Comparison of ENCODE assay signal across 18 cellular contexts in the genomic region with DNA sequence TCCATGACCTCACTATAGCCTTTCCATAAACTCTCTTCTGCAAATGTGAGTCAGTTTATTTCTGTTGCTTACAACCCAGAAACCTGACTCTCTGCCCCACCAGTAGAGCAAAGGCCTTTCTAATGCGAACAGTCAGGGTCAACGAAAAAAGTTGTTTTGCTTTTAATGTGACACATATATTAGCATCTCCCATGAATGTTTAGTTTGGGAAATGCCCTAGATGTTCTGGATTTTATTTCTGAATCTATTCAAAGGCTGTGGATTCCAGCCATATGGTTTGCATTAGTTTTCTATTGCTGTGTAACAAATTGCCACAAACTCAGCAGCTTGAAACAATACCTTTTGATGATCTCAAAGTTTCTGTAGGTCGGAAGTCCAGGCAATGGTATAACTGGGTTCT.
A peak's percentile ranks its signal among the peaks of the same experiment; 100 is the strongest.
DNase-seq lines count a peak whose midpoint lies in the region; ATAC-seq, FAIRE-seq and TF ChIP-seq lines count a peak whose summit lies in the region.
"Had no signal": no experiment of that assay in that cellular context is flagged by ENCODE, and none has a peak within 500 bp of the region (broad histone marks: within the 10 kb centered on the region; RNA-seq: fewer than 3 reads in every experiment).

No MANE protein-coding gene starts in this region.

- no peaks in the 10 kb centered on the region for H4K20me1 ChIP-seq in HCT116 (ENCODE audit: insufficient read depth)
- H4K20me1 ChIP-seq in astrocyte (ENCODE audit: insufficient read depth, low read length) = no peaks in the 10 kb centered on the region

- intact Hi-C loops in HCT116 (cut with micrococcal nuclease) = loop anchor here (2.0 to 10.0 kb wide), 4 partner anchors 193 to 666 kb away; partner anchors contain the start of genes GNA14 and GNAQ

- TF ChIP-seq POLR2A in HCT116 (IDR thresholded peaks at IDR 0.05; ENCODE audit: borderline replicate concordance, extremely low read depth, insufficient read depth, insufficient read length) = no peak

- peaks cover 2% of the 10 kb centered on the region for H3K36me3 Mint-ChIP-seq in astrocyte (ENCODE audit: low read depth, unreplicated experiment)
- H3K36me3 Mint-ChIP-seq in activated CD8-positive, alpha-beta T cell treated with anti-CD3 and anti-CD28 coated beads, Interleukin-2, amount 10 ng/mL, durations not matched to agents 7 days and 5 days (ENCODE audit: low read depth) = no peaks in the 10 kb centered on the region
- H3K36me3 Mint-ChIP-seq: CD8-positive, alpha-beta memory T cell; stimulated activated memory B cell treated with anti-CD40 and anti-IgM and Interleukin-4, amounts not matched to agents 10 μg/mL and 1 μg/mL and 100 μg/mL, for 72 hours had no signal

- RAD21 ChIA-PET in HCT116 (lab: Charles Lee; ENCODE audit: low non-redundant PET in 1 of 2, low total read pairs in 2 of 2, uncharacterized antibody in 2 of 2, unreplicated experiment in 2 of 2) = no interaction called here

- TF ChIP-seq CTCF in AG04450 (IDR thresholded peaks at IDR 0.05; ENCODE audit: low read depth, low read length) (no peak), HCT116 (IDR thresholded peaks at IDR 0.05 in 2 of 3, conservative IDR thresholded peaks at IDR 0.05 in 1 of 3; ENCODE audit: borderline replicate concordance in 1 of 3, insufficient read depth in 1 of 3, low read depth in 2 of 3, low read length in 2 of 3) (no peak), astrocyte (IDR thresholded peaks at IDR 0.05; ENCODE audit: insufficient read depth, low read depth, low read length) (no peak)

- no peaks in the 10 kb centered on the region for H3K79me2 ChIP-seq in HCT116 (ENCODE audit: insufficient read depth, low read length)
- H3K79me2 ChIP-seq in astrocyte (ENCODE audit: insufficient read depth, low read length) = no peaks in the 10 kb centered on the region

- no peaks in the 10 kb centered on the region for H3K27me3 ChIP-seq in AG04450 (ENCODE audit: control insufficient read depth, insufficient read depth, low read length)
- no peaks in the 10 kb centered on the region for H3K27me3 ChIP-seq in HCT116 (ENCODE audit: insufficient read depth, low read length)
- H3K27me3 ChIP-seq in astrocyte (ENCODE audit: insufficient read depth, low read length) = no peaks in the 10 kb centered on the region
- H3K27me3 ChIP-seq: adrenal gland, gastroesophageal sphincter, SJSA1 had no signal

- no peak for ATAC-seq in HCT116
- no peak for ATAC-seq in activated CD8-positive, alpha-beta T cell treated with anti-CD3 and anti-CD28 coated beads, Interleukin-2, amount 10 ng/mL, durations not matched to agents 7 days and 5 days
- ATAC-seq: gastroesophageal sphincter, psoas muscle had no signal

- H3K4me2 ChIP-seq in HCT116 (ENCODE audit: low read length) (no peak overlapping the region), astrocyte (ENCODE audit: low read length) (peak overlapping the region; percentile 33)

- no peak for TF ChIP-seq RAD21 in HCT116 (IDR thresholded peaks at IDR 0.05; ENCODE audit: low read depth)

- peaks cover 2% of the 10 kb centered on the region for H3K9me3 Mint-ChIP-seq in astrocyte (ENCODE audit: unreplicated experiment)
- no peaks in the 10 kb centered on the region for H3K9me3 Mint-ChIP-seq in activated CD8-positive, alpha-beta T cell treated with anti-CD3 and anti-CD28 coated beads, Interleukin-2, amount 10 ng/mL, durations not matched to agents 7 days and 5 days (ENCODE audit: insufficient read depth)
- H3K9me3 Mint-ChIP-seq: activated B cell treated with CpG ODN at 0.5 μM for 24 hours had no signal

- H3K27ac ChIP-seq in AG04450 (ENCODE audit: low read depth, low read length) = peak overlapping the region; percentile 61
- H3K27ac ChIP-seq in HCT116 (ENCODE audit: low read depth, low read length) = no peak overlapping the region
- peak overlapping the region; percentile 79 for H3K27ac ChIP-seq in astrocyte (ENCODE audit: low read depth, low read length)
- H3K27ac ChIP-seq: adrenal gland, gastroesophageal sphincter, psoas muscle, SJSA1, thoracic aorta had no signal

- H3K4me1 Mint-ChIP-seq in astrocyte (ENCODE audit: low read depth, unreplicated experiment) = peaks cover 26% of the 10 kb centered on the region
- peaks cover 13% of the 10 kb centered on the region for H3K4me1 Mint-ChIP-seq in activated CD8-positive, alpha-beta T cell treated with anti-CD3 and anti-CD28 coated beads, Interleukin-2, amount 10 ng/mL, durations not matched to agents 7 days and 5 days (ENCODE audit: low read depth)

- no peaks in the 10 kb centered on the region; the same call in 1 of the 2 replicates for H3K9me3 ChIP-seq in AG04450 (ENCODE audit: control insufficient read depth, insufficient read depth, low read length)
- no peaks in the 10 kb centered on the region for H3K9me3 ChIP-seq in HCT116 (ENCODE audit: control insufficient read depth in 1 of 2, insufficient read depth in 1 of 2, low read depth in 1 of 2, low read length in 2 of 2)
- no peaks in the 10 kb centered on the region for H3K9me3 ChIP-seq in astrocyte (ENCODE audit: insufficient read depth, low read depth, low read length)
- H3K9me3 ChIP-seq: adrenal gland, gastroesophageal sphincter, psoas muscle, SJSA1, thoracic aorta had no signal

- H3K4me3 Mint-ChIP-seq in astrocyte (ENCODE audit: unreplicated experiment) = no peak overlapping the region
- H3K4me3 Mint-ChIP-seq in activated CD8-positive, alpha-beta T cell treated with anti-CD3 and anti-CD28 coated beads, Interleukin-2, amount 10 ng/mL, durations not matched to agents 7 days and 5 days = no peak overlapping the region

- H3K27me3 Mint-ChIP-seq in astrocyte (ENCODE audit: low read depth, unreplicated experiment) = peaks cover 2% of the 10 kb centered on the region
- H3K27me3 Mint-ChIP-seq in activated CD8-positive, alpha-beta T cell treated with anti-CD3 and anti-CD28 coated beads, Interleukin-2, amount 10 ng/mL, durations not matched to agents 7 days and 5 days (ENCODE audit: low read depth) = peaks cover 2% of the 10 kb centered on the region

- BruUV-seq in HCT116 (replicated peaks; lab: Mats Ljungman, UMichigan) = no TSS peak

- H2AFZ ChIP-seq in HCT116 (ENCODE audit: low read depth, low read length, poor library complexity, severe bottlenecking) (peak overlapping the region; percentile 84), astrocyte (ENCODE audit: low read depth, low read length) (no peak overlapping the region)

- H3K4me3 ChIP-seq in AG04450 (ENCODE audit: low read depth, low read length) (no peak overlapping the region), HCT116 (replicated peaks in 1 of 2; ENCODE audit: low read depth in 1 of 2, low read length in 2 of 2) (no peak overlapping the region), astrocyte (ENCODE audit: insufficient read depth, low read depth, low read length) (no peak overlapping the region)
- H3K4me3 ChIP-seq: adrenal gland, gastroesophageal sphincter, psoas muscle, SJSA1, thoracic aorta had no signal

- POLR2A ChIA-PET in AG04450 (lab: Yijun Ruan, JAX) = no interaction called here
- POLR2A ChIA-PET in HCT116 (lab: Charles Lee) = no interaction called here
- POLR2A ChIA-PET in activated CD8-positive, alpha-beta T cell treated with anti-CD3 and anti-CD28 coated beads, Interleukin-2, amount 10 ng/mL, durations not matched to agents 7 days and 5 days (lab: Charles Lee) = no interaction called here

- H3K36me3 ChIP-seq in HCT116 (ENCODE audit: control insufficient read depth in 1 of 2, insufficient read depth in 2 of 2, low read length in 2 of 2) = no peaks in the 10 kb centered on the region
- H3K36me3 ChIP-seq in astrocyte (ENCODE audit: insufficient read depth, low read length) = no peaks in the 10 kb centered on the region
- H3K36me3 ChIP-seq: adrenal gland, gastroesophageal sphincter, SJSA1, thoracic aorta had no signal

- H3K9ac ChIP-seq in HCT116 (ENCODE audit: low read length) (no peak overlapping the region), astrocyte (ENCODE audit: low read length) (peak overlapping the region; percentile 28)

- CTCF ChIA-PET in AG04450 (lab: Charles Lee) = interaction anchor here (0.6 to 5.8 kb wide), 4 partner anchors 17 to 295 kb away, joined by 3 to 83 read pairs (median 42); no protein-coding TSS in a partner anchor
- CTCF ChIA-PET in HCT116 (lab: Charles Lee) = interaction anchor here (0.6 to 3.5 kb wide), 2 partner anchors 10 to 21 kb away, joined by 3 to 20 read pairs; no protein-coding TSS in a partner anchor
- CTCF ChIA-PET in activated CD8-positive, alpha-beta T cell treated with anti-CD3 and anti-CD28 coated beads, Interleukin-2, amount 10 ng/mL, durations not matched to agents 7 days and 5 days (lab: Charles Lee) = interaction anchor here (0.6 to 6.3 kb wide), 9 partner anchors 11 to 297 kb away, joined by 3 to 84 read pairs (median 5); no protein-coding TSS in a partner anchor

- H3K4me1 ChIP-seq in HCT116 (ENCODE audit: control insufficient read depth in 1 of 2, insufficient read depth in 2 of 2, low read length in 2 of 2) = peaks cover 0 to 10% of the 10 kb centered on the region in 2 experiments; a peak in 2 of 4 replicates
- peaks cover 31% of the 10 kb centered on the region for H3K4me1 ChIP-seq in astrocyte (ENCODE audit: insufficient read depth, low read length)
- H3K4me1 ChIP-seq: adrenal gland, psoas muscle had no signal

- no peak for FAIRE-seq in astrocyte (lab: Jason Lieb, UNC)
- no peak for FAIRE-seq in frontal cortex (lab: Jason Lieb, UNC)

- H3K27ac Mint-ChIP-seq in astrocyte (ENCODE audit: unreplicated experiment) = no peak overlapping the region
- H3K27ac Mint-ChIP-seq in activated CD8-positive, alpha-beta T cell treated with anti-CD3 and anti-CD28 coated beads, Interleukin-2, amount 10 ng/mL, durations not matched to agents 7 days and 5 days = no peak overlapping the region

- H3K9me2 ChIP-seq in HCT116 (ENCODE audit: insufficient read depth) = no peaks in the 10 kb centered on the region

- DNase-seq in AG04450 (ENCODE audit: low read depth, low spot score) = peak; percentile 34
- no peak for DNase-seq in HCT116 (ENCODE audit: low read depth, low spot score)
- DNase-seq in astrocyte (ENCODE audit: low read depth) = peak; percentile 57
- peak; percentile 72 for DNase-seq in fibroblast of the conjunctiva (ENCODE audit: low read depth)
- DNase-seq in NCI-H146 (lab: John Stamatoyannopoulos, UW) = no peak
- no peak for DNase-seq in DMS153 treated with DMSO at 0.1 percent for 48 hours (lab: John Stamatoyannopoulos, UW; ENCODE audit: unreplicated experiment)
- DNase-seq in frontal cortex (ENCODE audit: low spot score in 2 of 2) = no peak
- no peak for DNase-seq in activated CD8-positive, alpha-beta T cell treated with anti-CD3 and anti-CD28 coated beads, Interleukin-2, amount 10 ng/mL, durations not matched to agents 7 days and 5 days
- DNase-seq: activated B cell treated with CpG ODN at 0.5 μM for 24 hours; CD8-positive, alpha-beta memory T cell; NCI-H1105; NCI-H2081 treated with DMSO at 0.1 percent for 48 hours; psoas muscle had no signal

TF ChIP-seq in HCT116, 20 proteins besides CTCF, POLR2A, EP300 and RAD21 (continues in another document):
- TF ChIP-seq, protein P1, sequence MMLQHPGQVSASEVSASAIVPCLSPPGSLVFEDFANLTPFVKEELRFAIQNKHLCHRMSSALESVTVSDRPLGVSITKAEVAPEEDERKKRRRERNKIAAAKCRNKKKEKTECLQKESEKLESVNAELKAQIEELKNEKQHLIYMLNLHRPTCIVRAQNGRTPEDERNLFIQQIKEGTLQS (IDR thresholded peaks at IDR 0.05) = no peak
- TF ChIP-seq TCF7L2 (IDR thresholded peaks at IDR 0.05; ENCODE audit: borderline replicate concordance, extremely low read depth, insufficient read depth, insufficient read length) (no peak), ZNF274 (IDR thresholded peaks at IDR 0.05; ENCODE audit: low read depth, low read length) (no peak), SP1 (IDR thresholded peaks at IDR 0.05; ENCODE audit: low read depth) (no peak)

Comparison
In these comparisons a context has a peak if more than half of its experiments do, and no peak if none do; other contexts are left out.
1. DNase-seq: peak in AG04450 (single experiment), astrocyte (single experiment) and fibroblast of the conjunctiva (single experiment); none in HCT116 (single experiment), NCI-H146 (single experiment), DMS153 treated with DMSO at 0.1 percent for 48 hours (single experiment), frontal cortex (0 of 2) and activated CD8-positive, alpha-beta T cell treated with anti-CD3 and anti-CD28 coated beads, Interleukin-2, amount 10 ng/mL, durations not matched to agents 7 days and 5 days (single experiment).